Comparison of ENCODE assay signal across 18 cellular contexts in the genomic region with DNA sequence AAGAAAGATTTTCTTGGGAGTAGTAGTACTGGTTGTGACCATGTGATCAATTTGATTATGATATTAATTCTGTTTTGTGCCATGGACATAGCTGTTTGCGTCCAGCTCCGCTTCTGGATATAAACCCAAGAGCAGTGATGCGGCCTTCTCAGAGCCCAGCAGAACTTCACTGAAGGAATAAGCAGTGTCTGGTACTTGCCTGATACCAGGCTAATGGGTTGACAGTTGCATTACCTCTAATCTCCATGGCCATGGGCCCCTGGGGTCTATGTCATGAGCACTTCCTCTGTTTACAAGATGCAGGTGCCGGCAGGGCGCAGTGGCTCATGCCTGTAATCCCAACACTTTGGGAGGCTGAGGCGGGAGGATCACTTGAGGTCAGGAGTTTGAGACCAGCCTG. TPM values are rescaled to one million over a fixed set of nuclear protein-coding genes. Genes with fewer than 3 reads are reported as not detected.
DNase-seq lines count a peak whose midpoint lies in the region; ATAC-seq and TF ChIP-seq lines count a peak whose summit lies in the region.
"Had no signal": no experiment of that assay in that cellular context is flagged by ENCODE, and none has a peak within 500 bp of the region (broad histone marks: within the 10 kb centered on the region; RNA-seq: fewer than 3 reads in every experiment).

No MANE protein-coding gene starts in this region.

- H3K4me3 ChIP-seq in right atrium auricular region (no peak overlapping the region), spleen (no peak overlapping the region)
- no peak overlapping the region for H3K4me3 ChIP-seq in CD4-positive, alpha-beta memory T cell (ENCODE audit: low read length in 2 of 2)

- H3K36me3 ChIP-seq in right atrium auricular region (no peaks in the 10 kb centered on the region), spleen (peaks cover 0 to 34% (median 0%) of the 10 kb centered on the region in 6 donors)
- no peaks in the 10 kb centered on the region for H3K36me3 ChIP-seq in CD4-positive, alpha-beta memory T cell (ENCODE audit: insufficient read depth, low read length)
- H3K36me3 ChIP-seq: BE2C had no signal

- H3K27me3 ChIP-seq in right atrium auricular region (no peaks in the 10 kb centered on the region), spleen (replicated peaks in 1 of 7) (peaks cover 0 to 22% (median 0%) of the 10 kb centered on the region in 7 donors)
- no peaks in the 10 kb centered on the region for H3K27me3 ChIP-seq in CD4-positive, alpha-beta memory T cell (ENCODE audit: insufficient read depth, low read length)

- no peak for ATAC-seq in Right ventricle myocardium inferior
- ATAC-seq in left lobe of liver: no peak
- ATAC-seq: HCT116, HepG2 had no signal

- H3K27me3 Mint-ChIP-seq in CD4-positive, alpha-beta memory T cell: peaks cover 8% of the 10 kb centered on the region in 2 donors

- POLR2A ChIA-PET in CD4-positive, alpha-beta memory T cell (lab: Charles Lee; ENCODE audit: partially characterized antibody): no interaction called here

- H3K9me3 ChIP-seq in right atrium auricular region (no peaks in the 10 kb centered on the region), spleen (no peaks in the 10 kb centered on the region)
- H3K9me3 ChIP-seq in CD4-positive, alpha-beta memory T cell (ENCODE audit: control insufficient read depth in 1 of 2, low read length in 2 of 2): no peaks in the 10 kb centered on the region
- H3K9me3 ChIP-seq: BE2C had no signal

- H3K27ac Mint-ChIP-seq in CD4-positive, alpha-beta memory T cell: no peak overlapping the region
- H3K27ac Mint-ChIP-seq: CD4-positive, CD25-positive, alpha-beta regulatory T cell; HFFc6; IgD-negative memory B cell had no signal

- 92 to 99% (median 97%) methylated on average over 6 of the region's 6 CpGs for WGBS in spleen, 5 donors

- no peak for TF ChIP-seq POLR2A in spleen (IDR thresholded peaks at IDR 0.05)

- TF ChIP-seq CTCF in right atrium auricular region (IDR thresholded peaks at IDR 0.05): no peak
- TF ChIP-seq CTCF in spleen (IDR thresholded peaks at IDR 0.05 in 8 of 11, conservative IDR thresholded peaks at IDR 0.05 in 3 of 11): no peak

- no peaks in the 10 kb centered on the region for H3K9me3 Mint-ChIP-seq in CD4-positive, alpha-beta memory T cell
- H3K9me3 Mint-ChIP-seq: CD4-positive, CD25-positive, alpha-beta regulatory T cell; HFFc6; IgD-negative memory B cell had no signal

- intact Hi-C loops in Right ventricle myocardium inferior (cut with DNase I): loop anchor here (5.0 to 10.0 kb wide), 2 partner anchors 213 to 280 kb away; no protein-coding TSS in a partner anchor
- intact Hi-C loops in spleen (cut with DNase I; ENCODE audit: low total_unique reads): loop anchor here (5.0 kb wide), 1 partner anchor 280 kb away; no protein-coding TSS in a partner anchor
- intact Hi-C loops in CD4-positive, alpha-beta memory T cell (cut with micrococcal nuclease): no loop called here

- DNase-seq in right atrium auricular region (ENCODE audit: low spot score): peak; percentile 47
- no peak for DNase-seq in Right ventricle myocardium inferior (ENCODE audit: missing footprints)
- DNase-seq in left lobe of liver (ENCODE audit: low spot score): peak; percentile 28
- DNase-seq in spleen: peak; percentile 25
- DNase-seq in CD4-positive, alpha-beta memory T cell: no peak
- no peak for DNase-seq in NCI-H1105 treated with DMSO at 0.1 percent for 48 hours (lab: John Stamatoyannopoulos, UW)
- DNase-seq: ACHN; BE2C; C1 segment of cervical spinal cord; CD4-positive, CD25-positive, alpha-beta regulatory T cell; DMS79 treated with DMSO at 0.1 percent for 48 hours; GF-D8; GOT3; H7; HFFc6 had no signal

- H3K27ac ChIP-seq in right atrium auricular region (no peak overlapping the region), spleen (no peak overlapping the region)
- no peak overlapping the region for H3K27ac ChIP-seq in CD4-positive, alpha-beta memory T cell (ENCODE audit: low read depth, low read length)

- peaks cover 0 to 9% of the 10 kb centered on the region in 2 donors for H3K4me1 ChIP-seq in right atrium auricular region
- peaks cover 7 to 19% (median 13%) of the 10 kb centered on the region in 6 donors for H3K4me1 ChIP-seq in spleen
- H3K4me1 ChIP-seq in CD4-positive, alpha-beta memory T cell (ENCODE audit: insufficient read depth, low read length): peaks cover 10% of the 10 kb centered on the region
- H3K4me1 ChIP-seq: BE2C had no signal

- peaks cover 5 to 13% (median 8%) of the 10 kb centered on the region in 4 donors for H3K4me1 Mint-ChIP-seq in CD4-positive, alpha-beta memory T cell

- CTCF ChIA-PET in CD4-positive, alpha-beta memory T cell (lab: Charles Lee; ENCODE audit: partially characterized antibody): no interaction called here

- H3K36me3 Mint-ChIP-seq in CD4-positive, alpha-beta memory T cell: no peaks in the 10 kb centered on the region
- H3K36me3 Mint-ChIP-seq: CD4-positive, CD25-positive, alpha-beta regulatory T cell had no signal

- H3K4me3 Mint-ChIP-seq in CD4-positive, alpha-beta memory T cell: no peak overlapping the region
- H3K4me3 Mint-ChIP-seq: CD4-positive, CD25-positive, alpha-beta regulatory T cell; HFFc6; IgD-negative memory B cell had no signal

RNA-seq across cellular contexts. Expression of a gene that starts 36.3 kb away (rescaled TPM):
- total RNA-seq in right atrium auricular region: 10 to 100 TPM in 1 of 2 donors, 1 to 10 TPM in 1; 9.5 to 11.5 TPM
- total RNA-seq in Right ventricle myocardium inferior: 58.8 TPM
- 0.35 TPM for total RNA-seq in left lobe of liver
- total RNA-seq in spleen: 10 to 100 TPM in 2 of 7 donors, 1 to 10 TPM in 5; 6.1 to 20.4 (median 9.7) TPM
- 1 to 10 TPM; 1.3 to 8.3 (median 6.7) TPM for polyA plus RNA-seq in spleen
- total RNA-seq in CD4-positive, alpha-beta memory T cell: 1 to 10 TPM in 1 of 2 experiments, under 1 TPM in 1; 0.55 to 1.8 TPM
- polyA plus RNA-seq in CD4-positive, alpha-beta memory T cell: under 1 TPM; 0.34 to 0.37 TPM
- total RNA-seq: HepG2 had no signal

Comparison
In these comparisons a context has a peak if more than half of its experiments do, and no peak if none do; other contexts are left out.
1. DNase-seq: peak in right atrium auricular region (single experiment), left lobe of liver (single experiment) and spleen (single experiment); none in Right ventricle myocardium inferior (single experiment), CD4-positive, alpha-beta memory T cell (0 of 5) and NCI-H1105 treated with DMSO at 0.1 percent for 48 hours (single experiment).